Comparison of ENCODE assay signal across 1 cellular context in the genomic region with DNA sequence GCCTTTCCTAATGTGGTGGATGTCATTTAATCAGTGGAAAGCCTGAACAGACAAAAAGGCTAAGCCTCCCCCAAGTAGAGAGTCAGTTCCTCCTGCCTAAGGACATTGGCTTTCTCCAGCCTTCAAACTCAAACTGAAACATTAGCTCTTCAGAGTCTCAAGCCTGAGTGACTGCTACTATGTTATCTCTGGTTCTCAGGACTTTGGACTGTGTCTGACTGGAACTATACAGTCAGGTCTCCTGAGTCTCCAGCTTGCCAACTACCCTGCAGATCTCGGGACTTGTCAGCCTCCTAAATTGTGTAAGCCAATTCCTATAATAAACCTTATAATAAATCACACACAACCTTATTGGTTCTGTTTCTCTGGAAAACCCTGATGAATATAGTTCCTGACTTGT.
TF ChIP-seq lines count a peak whose summit lies in the region.

No MANE protein-coding gene starts in this region.

TF ChIP-seq in HepG2, 621 proteins besides CTCF, POLR2A, EP300 and RAD21 (continued from another document):
- TF ChIP-seq RERE (CRISPR knock-in tag; IDR thresholded peaks at IDR 0.05; ENCODE audit: low read depth) (no peak), GATAD2A (CRISPR knock-in tag; IDR thresholded peaks at IDR 0.05) (peak; percentile 69), SYNCRIP (IDR thresholded peaks at IDR 0.05; ENCODE audit: insufficient read depth, low read depth, low read length) (no peak), SP140L (CRISPR knock-in tag; IDR thresholded peaks at IDR 0.05; ENCODE audit: borderline replicate concordance) (no peak), MED8 (CRISPR knock-in tag; IDR thresholded peaks at IDR 0.05; ENCODE audit: insufficient replicate concordance) (no peak), PAXIP1 (CRISPR knock-in tag; conservative IDR thresholded peaks at IDR 0.05) (0 out of 2 replicates have a peak, but pooled peaks have one; percentile 19), ZNF556 (CRISPR knock-in tag; IDR thresholded peaks at IDR 0.05; ENCODE audit: borderline replicate concordance) (no peak; the same call in 1 of the 2 replicates), ZFP36 (IDR thresholded peaks at IDR 0.05; ENCODE audit: borderline replicate concordance, low read depth, low read length, partially characterized antibody) (no peak), HOXA3 (CRISPR knock-in tag; IDR thresholded peaks at IDR 0.05) (no peak), ZFP90 (CRISPR knock-in tag; IDR thresholded peaks at IDR 0.05; ENCODE audit: borderline replicate concordance) (no peak), ZNF296 (CRISPR knock-in tag; conservative IDR thresholded peaks at IDR 0.05) (no peak), ZBED4 (CRISPR knock-in tag; IDR thresholded peaks at IDR 0.05; ENCODE audit: borderline replicate concordance) (no peak), ZNF34 (CRISPR knock-in tag; IDR thresholded peaks at IDR 0.05; ENCODE audit: borderline replicate concordance) (no peak), KMT2A (CRISPR knock-in tag; IDR thresholded peaks at IDR 0.05) (peak; percentile 35; the same call in 1 of the 2 replicates), TARDBP (CRISPR knock-in tag; IDR thresholded peaks at IDR 0.05) (no peak), MYPOP (CRISPR knock-in tag; IDR thresholded peaks at IDR 0.05) (no peak), ZNF644 (CRISPR knock-in tag; IDR thresholded peaks at IDR 0.05; ENCODE audit: low read depth) (peak; percentile 34; the same call in 1 of the 2 replicates), SOX5 (CRISPR knock-in tag; IDR thresholded peaks at IDR 0.05; ENCODE audit: borderline replicate concordance) (peak; percentile 26; the same call in 1 of the 2 replicates), ZNF549 (CRISPR knock-in tag; IDR thresholded peaks at IDR 0.05) (no peak)
- TF ChIP-seq, protein P1, sequence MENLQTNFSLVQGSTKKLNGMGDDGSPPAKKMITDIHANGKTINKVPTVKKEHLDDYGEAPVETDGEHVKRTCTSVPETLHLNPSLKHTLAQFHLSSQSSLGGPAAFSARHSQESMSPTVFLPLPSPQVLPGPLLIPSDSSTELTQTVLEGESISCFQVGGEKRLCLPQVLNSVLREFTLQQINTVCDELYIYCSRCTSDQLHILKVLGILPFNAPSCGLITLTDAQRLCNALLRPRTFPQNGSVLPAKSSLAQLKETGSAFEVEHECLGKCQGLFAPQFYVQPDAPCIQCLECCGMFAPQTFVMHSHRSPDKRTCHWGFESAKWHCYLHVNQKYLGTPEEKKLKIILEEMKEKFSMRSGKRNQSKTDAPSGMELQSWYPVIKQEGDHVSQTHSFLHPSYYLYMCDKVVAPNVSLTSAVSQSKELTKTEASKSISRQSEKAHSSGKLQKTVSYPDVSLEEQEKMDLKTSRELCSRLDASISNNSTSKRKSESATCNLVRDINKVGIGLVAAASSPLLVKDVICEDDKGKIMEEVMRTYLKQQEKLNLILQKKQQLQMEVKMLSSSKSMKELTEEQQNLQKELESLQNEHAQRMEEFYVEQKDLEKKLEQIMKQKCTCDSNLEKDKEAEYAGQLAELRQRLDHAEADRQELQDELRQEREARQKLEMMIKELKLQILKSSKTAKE (CRISPR knock-in tag; IDR thresholded peaks at IDR 0.05; ENCODE audit: borderline replicate concordance): no peak
- TF ChIP-seq, protein P2, sequence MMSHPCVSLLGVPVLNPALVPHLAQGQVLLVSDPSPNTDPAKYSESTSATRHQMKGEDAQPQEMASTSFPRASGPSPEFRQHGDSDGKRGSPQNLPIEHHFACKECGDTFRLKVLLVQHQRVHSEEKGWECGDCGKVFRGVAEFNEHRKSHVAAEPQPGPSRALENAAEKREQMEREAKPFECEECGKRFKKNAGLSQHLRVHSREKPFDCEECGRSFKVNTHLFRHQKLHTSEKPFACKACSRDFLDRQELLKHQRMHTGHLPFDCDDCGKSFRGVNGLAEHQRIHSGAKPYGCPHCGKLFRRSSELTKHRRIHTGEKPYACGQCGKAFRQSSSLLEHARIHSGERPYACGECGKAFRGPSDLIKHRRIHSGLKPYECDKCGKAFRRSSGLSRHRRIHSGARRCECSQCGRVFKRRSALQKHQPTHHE (CRISPR knock-in tag; IDR thresholded peaks at IDR 0.05; ENCODE audit: borderline replicate concordance): no peak
- TF ChIP-seq, protein P3, sequence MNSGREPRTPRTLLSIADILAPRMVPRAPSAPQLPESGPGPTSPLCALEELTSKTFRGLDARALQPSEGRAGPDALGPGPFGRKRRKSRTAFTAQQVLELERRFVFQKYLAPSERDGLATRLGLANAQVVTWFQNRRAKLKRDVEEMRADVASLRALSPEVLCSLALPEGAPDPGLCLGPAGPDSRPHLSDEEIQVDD (CRISPR knock-in tag; IDR thresholded peaks at IDR 0.05; ENCODE audit: borderline replicate concordance): no peak
